Comparison of ENCODE assay signal across 1 cellular context in the genomic region with DNA sequence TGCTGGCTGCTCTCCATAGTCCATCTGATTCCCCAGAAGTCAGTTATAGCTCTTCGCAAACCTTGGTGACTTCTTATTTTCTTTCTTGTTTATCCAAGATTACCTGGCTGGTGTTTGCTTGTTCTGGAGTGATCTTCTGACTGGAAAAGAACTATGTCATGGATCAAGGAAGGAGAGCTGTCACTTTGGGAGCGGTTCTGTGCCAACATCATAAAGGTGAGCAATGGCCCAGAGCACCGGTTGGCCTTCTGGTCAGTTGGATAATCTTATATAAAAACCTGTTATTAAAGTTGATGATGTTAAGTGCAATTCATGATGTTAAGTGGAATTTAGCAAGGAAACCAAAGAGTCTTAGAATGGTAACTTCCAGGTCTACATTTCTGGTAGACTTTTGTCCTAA.
TF ChIP-seq lines count a peak whose summit lies in the region.

No MANE protein-coding gene starts in this region.

TF ChIP-seq in HEK293, 187 proteins besides CTCF, POLR2A, EP300 and RAD21 (continued from another document):
- TF ChIP-seq, protein P1, sequence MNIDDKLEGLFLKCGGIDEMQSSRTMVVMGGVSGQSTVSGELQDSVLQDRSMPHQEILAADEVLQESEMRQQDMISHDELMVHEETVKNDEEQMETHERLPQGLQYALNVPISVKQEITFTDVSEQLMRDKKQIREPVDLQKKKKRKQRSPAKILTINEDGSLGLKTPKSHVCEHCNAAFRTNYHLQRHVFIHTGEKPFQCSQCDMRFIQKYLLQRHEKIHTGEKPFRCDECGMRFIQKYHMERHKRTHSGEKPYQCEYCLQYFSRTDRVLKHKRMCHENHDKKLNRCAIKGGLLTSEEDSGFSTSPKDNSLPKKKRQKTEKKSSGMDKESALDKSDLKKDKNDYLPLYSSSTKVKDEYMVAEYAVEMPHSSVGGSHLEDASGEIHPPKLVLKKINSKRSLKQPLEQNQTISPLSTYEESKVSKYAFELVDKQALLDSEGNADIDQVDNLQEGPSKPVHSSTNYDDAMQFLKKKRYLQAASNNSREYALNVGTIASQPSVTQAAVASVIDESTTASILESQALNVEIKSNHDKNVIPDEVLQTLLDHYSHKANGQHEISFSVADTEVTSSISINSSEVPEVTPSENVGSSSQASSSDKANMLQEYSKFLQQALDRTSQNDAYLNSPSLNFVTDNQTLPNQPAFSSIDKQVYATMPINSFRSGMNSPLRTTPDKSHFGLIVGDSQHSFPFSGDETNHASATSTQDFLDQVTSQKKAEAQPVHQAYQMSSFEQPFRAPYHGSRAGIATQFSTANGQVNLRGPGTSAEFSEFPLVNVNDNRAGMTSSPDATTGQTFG (tag by site-specific recombination; IDR thresholded peaks at IDR 0.05; ENCODE audit: borderline replicate concordance) = no peak
- TF ChIP-seq ZNF133 (tag by site-specific recombination; IDR thresholded peaks at IDR 0.05) = no peak
- no peak for TF ChIP-seq HOXD13 (CRISPR knock-in tag; IDR thresholded peaks at IDR 0.05; ENCODE audit: borderline replicate concordance)
- no peak for TF ChIP-seq ZNF404 (tag by site-specific recombination; IDR thresholded peaks at IDR 0.05)
- TF ChIP-seq ZNF292 (tag by site-specific recombination; IDR thresholded peaks at IDR 0.05; ENCODE audit: borderline replicate concordance, low read depth) = no peak
- no peak for TF ChIP-seq ZSCAN30 (tag by site-specific recombination; IDR thresholded peaks at IDR 0.05)
- no peak for TF ChIP-seq ZNF132 (tag by site-specific recombination; IDR thresholded peaks at IDR 0.05; ENCODE audit: borderline replicate concordance)
- TF ChIP-seq, protein P2, sequence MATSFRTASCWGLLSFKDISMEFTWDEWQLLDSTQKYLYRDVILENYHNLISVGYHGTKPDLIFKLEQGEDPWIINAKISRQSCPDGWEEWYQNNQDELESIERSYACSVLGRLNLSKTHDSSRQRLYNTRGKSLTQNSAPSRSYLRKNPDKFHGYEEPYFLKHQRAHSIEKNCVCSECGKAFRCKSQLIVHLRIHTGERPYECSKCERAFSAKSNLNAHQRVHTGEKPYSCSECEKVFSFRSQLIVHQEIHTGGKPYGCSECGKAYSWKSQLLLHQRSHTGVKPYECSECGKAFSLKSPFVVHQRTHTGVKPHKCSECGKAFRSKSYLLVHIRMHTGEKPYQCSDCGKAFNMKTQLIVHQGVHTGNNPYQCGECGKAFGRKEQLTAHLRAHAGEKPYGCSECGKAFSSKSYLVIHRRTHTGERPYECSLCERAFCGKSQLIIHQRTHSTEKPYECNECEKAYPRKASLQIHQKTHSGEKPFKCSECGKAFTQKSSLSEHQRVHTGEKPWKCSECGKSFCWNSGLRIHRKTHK (tag by site-specific recombination; IDR thresholded peaks at IDR 0.05) = no peak
- TF ChIP-seq, protein P3, sequence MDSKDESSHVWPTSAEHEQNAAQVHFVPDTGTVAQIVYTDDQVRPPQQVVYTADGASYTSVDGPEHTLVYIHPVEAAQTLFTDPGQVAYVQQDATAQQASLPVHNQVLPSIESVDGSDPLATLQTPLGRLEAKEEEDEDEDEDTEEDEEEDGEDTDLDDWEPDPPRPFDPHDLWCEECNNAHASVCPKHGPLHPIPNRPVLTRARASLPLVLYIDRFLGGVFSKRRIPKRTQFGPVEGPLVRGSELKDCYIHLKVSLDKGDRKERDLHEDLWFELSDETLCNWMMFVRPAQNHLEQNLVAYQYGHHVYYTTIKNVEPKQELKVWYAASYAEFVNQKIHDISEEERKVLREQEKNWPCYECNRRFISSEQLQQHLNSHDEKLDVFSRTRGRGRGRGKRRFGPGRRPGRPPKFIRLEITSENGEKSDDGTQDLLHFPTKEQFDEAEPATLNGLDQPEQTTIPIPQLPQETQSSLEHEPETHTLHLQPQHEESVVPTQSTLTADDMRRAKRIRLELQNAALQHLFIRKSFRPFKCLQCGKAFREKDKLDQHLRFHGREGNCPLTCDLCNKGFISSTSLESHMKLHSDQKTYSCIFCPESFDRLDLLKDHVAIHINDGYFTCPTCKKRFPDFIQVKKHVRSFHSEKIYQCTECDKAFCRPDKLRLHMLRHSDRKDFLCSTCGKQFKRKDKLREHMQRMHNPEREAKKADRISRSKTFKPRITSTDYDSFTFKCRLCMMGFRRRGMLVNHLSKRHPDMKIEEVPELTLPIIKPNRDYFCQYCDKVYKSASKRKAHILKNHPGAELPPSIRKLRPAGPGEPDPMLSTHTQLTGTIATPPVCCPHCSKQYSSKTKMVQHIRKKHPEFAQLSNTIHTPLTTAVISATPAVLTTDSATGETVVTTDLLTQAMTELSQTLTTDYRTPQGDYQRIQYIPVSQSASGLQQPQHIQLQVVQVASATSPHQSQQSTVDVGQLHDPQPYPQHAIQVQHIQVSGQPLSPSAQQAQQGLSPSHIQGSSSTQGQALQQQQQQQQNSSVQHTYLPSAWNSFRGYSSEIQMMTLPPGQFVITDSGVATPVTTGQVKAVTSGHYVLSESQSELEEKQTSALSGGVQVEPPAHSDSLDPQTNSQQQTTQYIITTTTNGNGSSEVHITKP (tag by site-specific recombination; IDR thresholded peaks at IDR 0.05) = no peak
- no peak for TF ChIP-seq SCRT1 (tag by site-specific recombination; IDR thresholded peaks at IDR 0.05; ENCODE audit: borderline replicate concordance)
- TF ChIP-seq ZBTB21 (tag by site-specific recombination; IDR thresholded peaks at IDR 0.05) = no peak
- TF ChIP-seq ZNF514 (tag by site-specific recombination; IDR thresholded peaks at IDR 0.05) = no peak
- no peak for TF ChIP-seq ZNF660 (tag by site-specific recombination; IDR thresholded peaks at IDR 0.05)
- no peak for TF ChIP-seq GLIS1 (tag by site-specific recombination; IDR thresholded peaks at IDR 0.05)
- TF ChIP-seq MYNN (tag by site-specific recombination; IDR thresholded peaks at IDR 0.05; ENCODE audit: borderline replicate concordance) = no peak
